Comparison of ENCODE assay signal across 1 cellular context in genomic region chr1:167548059-167548932, GRCh38.
TF ChIP-seq lines count a peak whose summit lies in the region.

No MANE protein-coding gene starts in this region.

TF ChIP-seq in K562, 482 proteins besides CTCF, POLR2A, EP300 and RAD21 (continued from another document and continues in another):
- TF ChIP-seq ZNF639 (CRISPR knock-in tag; conservative IDR thresholded peaks at IDR 0.05 in 1 of 2, IDR thresholded peaks at IDR 0.05 in 1 of 2) (peak in 1 of 2 experiments; percentile 90; a peak in 2 of 4 replicates), NFYB (IDR thresholded peaks at IDR 0.05; ENCODE audit: extremely low read depth, insufficient read length) (no peak), ATF3 (IDR thresholded peaks at IDR 0.05) (peak; percentile 74), ATF3 (CRISPR knock-in tag; conservative IDR thresholded peaks at IDR 0.05) (no peak), ILF3 (IDR thresholded peaks at IDR 0.05; ENCODE audit: borderline replicate concordance) (peak; percentile 90), GATAD2A (IDR thresholded peaks at IDR 0.05) (peak; percentile 90; the same call in 1 of the 2 replicates), MNT (conservative IDR thresholded peaks at IDR 0.05) (peak in 1 of 2 experiments; percentile 71; a peak in 3 of 4 replicates), NR2C1 (IDR thresholded peaks at IDR 0.05) (peak; percentile 51; the same call in 1 of the 2 replicates), NR2C1 (tag; IDR thresholded peaks at IDR 0.05) (no peak; the same call in 1 of the 2 replicates), ZBTB17 (CRISPR knock-in tag; IDR thresholded peaks at IDR 0.05) (peak; percentile 27; the same call in 1 of the 2 replicates), HMBOX1 (IDR thresholded peaks at IDR 0.05) (peak; percentile 90), ATF7 (IDR thresholded peaks at IDR 0.05) (peak; percentile 65), BDP1 (IDR thresholded peaks at IDR 0.05; ENCODE audit: insufficient read depth, insufficient read length) (no peak), KDM2B (CRISPR knock-in tag; IDR thresholded peaks at IDR 0.05) (0 out of 2 replicates have a peak, but pooled peaks have one; percentile 9), TOE1 (IDR thresholded peaks at IDR 0.05; ENCODE audit: borderline replicate concordance) (peak; percentile 97), TOE1 (CRISPR knock-in tag; IDR thresholded peaks at IDR 0.05; ENCODE audit: borderline replicate concordance, low read depth) (no peak), HDAC2 (IDR thresholded peaks at IDR 0.05) (0 out of 2 replicates have a peak, but pooled peaks have one; percentile 25), ZBTB11 (CRISPR knock-in tag; IDR thresholded peaks at IDR 0.05) (peak in 1 of 3 experiments; percentile 65; a peak in 2 of 6 replicates), MAFF (IDR thresholded peaks at IDR 0.05; ENCODE audit: low read length) (peak; percentile 98), ZBED1 (IDR thresholded peaks at IDR 0.05) (no peak), XRCC5 (IDR thresholded peaks at IDR 0.05; ENCODE audit: low read depth, low read length) (no peak), ZNF316 (IDR thresholded peaks at IDR 0.05) (peak; percentile 99), TRIM28 (IDR thresholded peaks at IDR 0.05) (no peak), PBX2 (CRISPR knock-in tag; IDR thresholded peaks at IDR 0.05; ENCODE audit: low read depth) (no peak), PBX2 (tag; conservative IDR thresholded peaks at IDR 0.05; ENCODE audit: low read depth) (peak; percentile 70), BCOR (IDR thresholded peaks at IDR 0.05) (0 out of 2 replicates have a peak, but pooled peaks have one; percentile 26), GATAD2B (IDR thresholded peaks at IDR 0.05; ENCODE audit: borderline replicate concordance) (peak; percentile 94), SNAPC5 (CRISPR knock-in tag; IDR thresholded peaks at IDR 0.05) (no peak), TRIM24 (IDR thresholded peaks at IDR 0.05) (peak; percentile 80 to 85), RHOXF2B (CRISPR knock-in tag; conservative IDR thresholded peaks at IDR 0.05) (0 out of 2 replicates have a peak, but pooled peaks have one; percentile 61), PKNOX1 (IDR thresholded peaks at IDR 0.05) (peak; percentile 27; the same call in 1 of the 2 replicates), FOXM1 (IDR thresholded peaks at IDR 0.05; ENCODE audit: low read depth) (peak; percentile 89), FOXM1 (CRISPR knock-in tag; IDR thresholded peaks at IDR 0.05; ENCODE audit: low read depth) (no peak), IRF9 (tag; IDR thresholded peaks at IDR 0.05) (peak; percentile 79), GATA2 (CRISPR knock-in tag; IDR thresholded peaks at IDR 0.05) (peak; percentile 33; the same call in 1 of the 2 replicates), PML (IDR thresholded peaks at IDR 0.05; ENCODE audit: low read length) (peak; percentile 72), RAD51 (IDR thresholded peaks at IDR 0.05; ENCODE audit: borderline replicate concordance, low read depth) (peak; percentile 86), CREB5 (CRISPR knock-in tag; IDR thresholded peaks at IDR 0.05) (peak; percentile 13; the same call in 1 of the 2 replicates), NCOA6 (IDR thresholded peaks at IDR 0.05) (0 out of 2 replicates have a peak, but pooled peaks have one; percentile 27), JUND (IDR thresholded peaks at IDR 0.05; ENCODE audit: borderline replicate concordance, low read depth, low read length) (peak; percentile 75; the same call in 1 of the 2 replicates), JUND (tag; IDR thresholded peaks at IDR 0.05; ENCODE audit: borderline replicate concordance, low read depth, low read length) (peak; percentile 77; the same call in 1 of the 3 replicates), ZNF589 (CRISPR knock-in tag; IDR thresholded peaks at IDR 0.05; ENCODE audit: low read depth) (peak; percentile 87), GABPB1 (CRISPR knock-in tag; IDR thresholded peaks at IDR 0.05) (0 out of 2 replicates have a peak, but pooled peaks have one; percentile 11), NFXL1 (CRISPR knock-in tag; IDR thresholded peaks at IDR 0.05) (no peak), SOX6 (IDR thresholded peaks at IDR 0.05) (peak; percentile 86), HDAC1 (IDR thresholded peaks at IDR 0.05) (peak in 1 of 2 experiments; percentile 66; a peak in 2 of 4 replicates), ZFPM2 (CRISPR knock-in tag; IDR thresholded peaks at IDR 0.05) (no peak), MBD2 (IDR thresholded peaks at IDR 0.05; ENCODE audit: borderline replicate concordance, low read depth) (peak; percentile 30), PTTG1 (tag; IDR thresholded peaks at IDR 0.05; ENCODE audit: low read depth) (peak; percentile 30; the same call in 1 of the 2 replicates), SP2 (IDR thresholded peaks at IDR 0.05; ENCODE audit: extremely low read depth, low read depth, low read length, poor library complexity, severe bottlenecking) (no peak), KLF16 (IDR thresholded peaks at IDR 0.05) (peak; percentile 64; the same call in 1 of the 2 replicates)
